Comparison of ENCODE assay signal across 1 cellular context in the genomic region with DNA sequence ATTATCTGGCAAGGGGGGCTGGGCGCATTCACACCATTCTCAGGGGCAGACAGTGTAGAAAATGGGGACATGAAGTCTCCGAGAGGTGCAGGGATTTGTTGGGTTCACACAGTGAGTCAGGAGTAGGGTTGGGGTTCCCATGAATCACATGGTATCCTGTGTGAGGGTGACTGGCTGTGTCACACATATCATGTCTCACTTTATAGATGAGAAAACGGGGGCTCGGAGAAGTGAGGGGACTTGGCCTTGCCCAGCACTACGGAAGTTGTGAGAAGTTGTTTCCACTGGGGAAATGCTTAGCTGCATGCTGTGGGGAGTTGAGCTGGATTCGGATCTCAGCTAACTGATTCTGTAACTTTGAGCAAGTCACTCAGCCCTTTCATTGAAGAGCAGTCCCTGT.
TF ChIP-seq lines count a peak whose summit lies in the region.

No MANE protein-coding gene starts in this region.

TF ChIP-seq in K562, 482 proteins besides CTCF, POLR2A, EP300 and RAD21:
- TF ChIP-seq, protein P1, sequence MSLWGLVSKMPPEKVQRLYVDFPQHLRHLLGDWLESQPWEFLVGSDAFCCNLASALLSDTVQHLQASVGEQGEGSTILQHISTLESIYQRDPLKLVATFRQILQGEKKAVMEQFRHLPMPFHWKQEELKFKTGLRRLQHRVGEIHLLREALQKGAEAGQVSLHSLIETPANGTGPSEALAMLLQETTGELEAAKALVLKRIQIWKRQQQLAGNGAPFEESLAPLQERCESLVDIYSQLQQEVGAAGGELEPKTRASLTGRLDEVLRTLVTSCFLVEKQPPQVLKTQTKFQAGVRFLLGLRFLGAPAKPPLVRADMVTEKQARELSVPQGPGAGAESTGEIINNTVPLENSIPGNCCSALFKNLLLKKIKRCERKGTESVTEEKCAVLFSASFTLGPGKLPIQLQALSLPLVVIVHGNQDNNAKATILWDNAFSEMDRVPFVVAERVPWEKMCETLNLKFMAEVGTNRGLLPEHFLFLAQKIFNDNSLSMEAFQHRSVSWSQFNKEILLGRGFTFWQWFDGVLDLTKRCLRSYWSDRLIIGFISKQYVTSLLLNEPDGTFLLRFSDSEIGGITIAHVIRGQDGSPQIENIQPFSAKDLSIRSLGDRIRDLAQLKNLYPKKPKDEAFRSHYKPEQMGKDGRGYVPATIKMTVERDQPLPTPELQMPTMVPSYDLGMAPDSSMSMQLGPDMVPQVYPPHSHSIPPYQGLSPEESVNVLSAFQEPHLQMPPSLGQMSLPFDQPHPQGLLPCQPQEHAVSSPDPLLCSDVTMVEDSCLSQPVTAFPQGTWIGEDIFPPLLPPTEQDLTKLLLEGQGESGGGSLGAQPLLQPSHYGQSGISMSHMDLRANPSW (CRISPR knock-in tag; IDR thresholded peaks at IDR 0.05), result no peak
- no peak for TF ChIP-seq GATAD2A (IDR thresholded peaks at IDR 0.05)
- TF ChIP-seq TCFL5 (CRISPR knock-in tag; conservative IDR thresholded peaks at IDR 0.05), result no peak
- no peak for TF ChIP-seq ZFPM2 (CRISPR knock-in tag; IDR thresholded peaks at IDR 0.05)
- TF ChIP-seq HMG20A (CRISPR knock-in tag; conservative IDR thresholded peaks at IDR 0.05), result no peak
- TF ChIP-seq, protein P2, sequence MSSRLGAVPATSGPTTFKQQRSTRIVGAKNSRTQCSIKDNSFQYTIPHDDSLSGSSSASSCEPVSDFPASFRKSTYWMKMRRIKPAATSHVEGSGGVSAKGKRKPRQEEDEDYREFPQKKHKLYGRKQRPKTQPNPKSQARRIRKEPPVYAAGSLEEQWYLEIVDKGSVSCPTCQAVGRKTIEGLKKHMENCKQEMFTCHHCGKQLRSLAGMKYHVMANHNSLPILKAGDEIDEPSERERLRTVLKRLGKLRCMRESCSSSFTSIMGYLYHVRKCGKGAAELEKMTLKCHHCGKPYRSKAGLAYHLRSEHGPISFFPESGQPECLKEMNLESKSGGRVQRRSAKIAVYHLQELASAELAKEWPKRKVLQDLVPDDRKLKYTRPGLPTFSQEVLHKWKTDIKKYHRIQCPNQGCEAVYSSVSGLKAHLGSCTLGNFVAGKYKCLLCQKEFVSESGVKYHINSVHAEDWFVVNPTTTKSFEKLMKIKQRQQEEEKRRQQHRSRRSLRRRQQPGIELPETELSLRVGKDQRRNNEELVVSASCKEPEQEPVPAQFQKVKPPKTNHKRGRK (tag; IDR thresholded peaks at IDR 0.05), result no peak
- TF ChIP-seq NFE2L1 (tag; IDR thresholded peaks at IDR 0.05; ENCODE audit: borderline replicate concordance, low read depth), result no peak
- TF ChIP-seq, protein P3, sequence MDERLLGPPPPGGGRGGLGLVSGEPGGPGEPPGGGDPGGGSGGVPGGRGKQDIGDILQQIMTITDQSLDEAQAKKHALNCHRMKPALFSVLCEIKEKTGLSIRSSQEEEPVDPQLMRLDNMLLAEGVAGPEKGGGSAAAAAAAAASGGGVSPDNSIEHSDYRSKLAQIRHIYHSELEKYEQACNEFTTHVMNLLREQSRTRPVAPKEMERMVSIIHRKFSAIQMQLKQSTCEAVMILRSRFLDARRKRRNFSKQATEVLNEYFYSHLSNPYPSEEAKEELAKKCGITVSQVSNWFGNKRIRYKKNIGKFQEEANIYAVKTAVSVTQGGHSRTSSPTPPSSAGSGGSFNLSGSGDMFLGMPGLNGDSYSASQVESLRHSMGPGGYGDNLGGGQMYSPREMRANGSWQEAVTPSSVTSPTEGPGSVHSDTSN (CRISPR knock-in tag; IDR thresholded peaks at IDR 0.05; ENCODE audit: low read depth), result no peak
- TF ChIP-seq, protein P3 (tag; conservative IDR thresholded peaks at IDR 0.05; ENCODE audit: low read depth), result no peak
- no peak for TF ChIP-seq GABPB1 (CRISPR knock-in tag; IDR thresholded peaks at IDR 0.05)
